1 cellular context compared by ENCODE assay signal in the genomic region with DNA sequence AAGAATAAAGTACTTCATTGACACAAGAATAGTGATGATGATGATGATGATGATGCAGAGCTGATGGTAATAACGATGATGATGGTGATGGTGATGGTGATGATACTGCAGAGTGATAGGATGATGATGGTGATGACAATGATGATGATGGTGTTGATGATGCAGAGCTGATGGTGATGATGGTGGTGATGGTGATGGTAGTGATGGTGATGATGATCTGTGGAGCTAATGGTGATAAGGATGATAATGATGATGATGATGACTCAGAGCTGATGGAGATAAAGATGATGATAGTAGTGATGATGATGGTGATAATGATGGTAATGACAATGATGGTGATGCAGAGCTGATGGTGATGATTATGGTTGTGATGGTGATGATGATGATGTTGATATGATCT.
A peak's percentile ranks its signal among the peaks of the same experiment; 100 is the strongest.
TF ChIP-seq lines count a peak whose summit lies in the region.

No MANE protein-coding gene starts in this region.

TF ChIP-seq in HepG2, 621 proteins besides CTCF, POLR2A, EP300 and RAD21 (continued from another document):
- TF ChIP-seq, protein P1, sequence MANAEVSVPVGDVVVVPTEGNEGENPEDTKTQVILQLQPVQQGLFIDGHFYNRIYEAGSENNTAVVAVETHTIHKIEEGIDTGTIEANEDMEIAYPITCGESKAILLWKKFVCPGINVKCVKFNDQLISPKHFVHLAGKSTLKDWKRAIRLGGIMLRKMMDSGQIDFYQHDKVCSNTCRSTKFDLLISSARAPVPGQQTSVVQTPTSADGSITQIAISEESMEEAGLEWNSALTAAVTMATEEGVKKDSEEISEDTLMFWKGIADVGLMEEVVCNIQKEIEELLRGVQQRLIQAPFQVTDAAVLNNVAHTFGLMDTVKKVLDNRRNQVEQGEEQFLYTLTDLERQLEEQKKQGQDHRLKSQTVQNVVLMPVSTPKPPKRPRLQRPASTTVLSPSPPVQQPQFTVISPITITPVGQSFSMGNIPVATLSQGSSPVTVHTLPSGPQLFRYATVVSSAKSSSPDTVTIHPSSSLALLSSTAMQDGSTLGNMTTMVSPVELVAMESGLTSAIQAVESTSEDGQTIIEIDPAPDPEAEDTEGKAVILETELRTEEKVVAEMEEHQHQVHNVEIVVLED (CRISPR knock-in tag; IDR thresholded peaks at IDR 0.05; ENCODE audit: borderline replicate concordance): no peak
- TF ChIP-seq ZIK1 (CRISPR knock-in tag; IDR thresholded peaks at IDR 0.05; ENCODE audit: borderline replicate concordance, low read depth) (no peak), FOXK2 (IDR thresholded peaks at IDR 0.05) (peak; percentile 32; the same call in 1 of the 2 replicates), IKZF1 (IDR thresholded peaks at IDR 0.05) (peak; percentile 52; the same call in 1 of the 2 replicates), NR2F6 (IDR thresholded peaks at IDR 0.05) (no peak), NR2F6 (CRISPR knock-in tag; IDR thresholded peaks at IDR 0.05) (no peak), CREB1 (IDR thresholded peaks at IDR 0.05) (peak; percentile 97), CREB1 (CRISPR knock-in tag; IDR thresholded peaks at IDR 0.05) (no peak), ATF7 (IDR thresholded peaks at IDR 0.05) (peak; percentile 41; the same call in 1 of the 2 replicates), ATF7 (CRISPR knock-in tag; IDR thresholded peaks at IDR 0.05) (no peak), TBX3 (IDR thresholded peaks at IDR 0.05; ENCODE audit: borderline replicate concordance) (no peak), MTA1 (CRISPR knock-in tag; IDR thresholded peaks at IDR 0.05; ENCODE audit: borderline replicate concordance) (no peak), LCORL (IDR thresholded peaks at IDR 0.05) (0 out of 2 replicates have a peak, but pooled peaks have one; percentile 25), LCORL (CRISPR knock-in tag; IDR thresholded peaks at IDR 0.05) (no peak)
- TF ChIP-seq, protein P2, sequence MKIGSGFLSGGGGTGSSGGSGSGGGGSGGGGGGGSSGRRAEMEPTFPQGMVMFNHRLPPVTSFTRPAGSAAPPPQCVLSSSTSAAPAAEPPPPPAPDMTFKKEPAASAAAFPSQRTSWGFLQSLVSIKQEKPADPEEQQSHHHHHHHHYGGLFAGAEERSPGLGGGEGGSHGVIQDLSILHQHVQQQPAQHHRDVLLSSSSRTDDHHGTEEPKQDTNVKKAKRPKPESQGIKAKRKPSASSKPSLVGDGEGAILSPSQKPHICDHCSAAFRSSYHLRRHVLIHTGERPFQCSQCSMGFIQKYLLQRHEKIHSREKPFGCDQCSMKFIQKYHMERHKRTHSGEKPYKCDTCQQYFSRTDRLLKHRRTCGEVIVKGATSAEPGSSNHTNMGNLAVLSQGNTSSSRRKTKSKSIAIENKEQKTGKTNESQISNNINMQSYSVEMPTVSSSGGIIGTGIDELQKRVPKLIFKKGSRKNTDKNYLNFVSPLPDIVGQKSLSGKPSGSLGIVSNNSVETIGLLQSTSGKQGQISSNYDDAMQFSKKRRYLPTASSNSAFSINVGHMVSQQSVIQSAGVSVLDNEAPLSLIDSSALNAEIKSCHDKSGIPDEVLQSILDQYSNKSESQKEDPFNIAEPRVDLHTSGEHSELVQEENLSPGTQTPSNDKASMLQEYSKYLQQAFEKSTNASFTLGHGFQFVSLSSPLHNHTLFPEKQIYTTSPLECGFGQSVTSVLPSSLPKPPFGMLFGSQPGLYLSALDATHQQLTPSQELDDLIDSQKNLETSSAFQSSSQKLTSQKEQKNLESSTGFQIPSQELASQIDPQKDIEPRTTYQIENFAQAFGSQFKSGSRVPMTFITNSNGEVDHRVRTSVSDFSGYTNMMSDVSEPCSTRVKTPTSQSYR (CRISPR knock-in tag; IDR thresholded peaks at IDR 0.05; ENCODE audit: borderline replicate concordance): no peak
- TF ChIP-seq, protein P3, sequence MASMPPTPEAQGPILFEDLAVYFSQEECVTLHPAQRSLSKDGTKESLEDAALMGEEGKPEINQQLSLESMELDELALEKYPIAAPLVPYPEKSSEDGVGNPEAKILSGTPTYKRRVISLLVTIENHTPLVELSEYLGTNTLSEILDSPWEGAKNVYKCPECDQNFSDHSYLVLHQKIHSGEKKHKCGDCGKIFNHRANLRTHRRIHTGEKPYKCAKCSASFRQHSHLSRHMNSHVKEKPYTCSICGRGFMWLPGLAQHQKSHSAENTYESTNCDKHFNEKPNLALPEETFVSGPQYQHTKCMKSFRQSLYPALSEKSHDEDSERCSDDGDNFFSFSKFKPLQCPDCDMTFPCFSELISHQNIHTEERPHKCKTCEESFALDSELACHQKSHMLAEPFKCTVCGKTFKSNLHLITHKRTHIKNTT (CRISPR knock-in tag; IDR thresholded peaks at IDR 0.05): no peak
